1 cellular context compared by ENCODE assay signal in genomic region chr1:206672844-206673758, GRCh38.
TF ChIP-seq lines count a peak whose summit lies in the region.

No MANE protein-coding gene starts in this region.

TF ChIP-seq in K562, 482 proteins besides CTCF, POLR2A, EP300 and RAD21 (continued from another document and continues in another):
- peak; percentile 41 for TF ChIP-seq NCOA4 (IDR thresholded peaks at IDR 0.05; ENCODE audit: partially characterized antibody)
- no peak for TF ChIP-seq HMG20B (CRISPR knock-in tag; IDR thresholded peaks at IDR 0.05)
- TF ChIP-seq NBN (IDR thresholded peaks at IDR 0.05; ENCODE audit: low read depth), result peak; percentile 98
- no peak for TF ChIP-seq ZNF584 (CRISPR knock-in tag; IDR thresholded peaks at IDR 0.05; ENCODE audit: low read depth)
- no peak for TF ChIP-seq E4F1 (CRISPR knock-in tag; IDR thresholded peaks at IDR 0.05; ENCODE audit: borderline replicate concordance)
- TF ChIP-seq ZNF3 (CRISPR knock-in tag; IDR thresholded peaks at IDR 0.05), result no peak
- TF ChIP-seq TCF15 (CRISPR knock-in tag; IDR thresholded peaks at IDR 0.05), result no peak
- peak; percentile 77 for TF ChIP-seq MYNN (IDR thresholded peaks at IDR 0.05)
- TF ChIP-seq MYNN (CRISPR knock-in tag; IDR thresholded peaks at IDR 0.05), result no peak
- peak; percentile 45; the same call in 1 of the 2 replicates for TF ChIP-seq RFX7 (CRISPR knock-in tag; IDR thresholded peaks at IDR 0.05)
- TF ChIP-seq ILF3 (IDR thresholded peaks at IDR 0.05; ENCODE audit: borderline replicate concordance), result peak; percentile 85; the same call in 1 of the 2 replicates
- TF ChIP-seq ELF1 (tag; IDR thresholded peaks at IDR 0.05), result peak; percentile 72
- TF ChIP-seq CHD1 (IDR thresholded peaks at IDR 0.05; ENCODE audit: low read length), result no peak
- peak; percentile 47; the same call in 1 of the 2 replicates for TF ChIP-seq NR2C1 (IDR thresholded peaks at IDR 0.05)
- TF ChIP-seq NR2C1 (tag; IDR thresholded peaks at IDR 0.05), result peak; percentile 70
- TF ChIP-seq TRIM25 (IDR thresholded peaks at IDR 0.05; ENCODE audit: borderline replicate concordance), result no peak
- no peak for TF ChIP-seq RBM34 (IDR thresholded peaks at IDR 0.05; ENCODE audit: borderline replicate concordance, insufficient read depth, low read length)
- TF ChIP-seq STAG1 (CRISPR knock-in tag; IDR thresholded peaks at IDR 0.05; ENCODE audit: borderline replicate concordance), result no peak
- TF ChIP-seq ZNF79 (CRISPR knock-in tag; IDR thresholded peaks at IDR 0.05; ENCODE audit: low read depth), result 0 out of 2 replicates have a peak, but pooled peaks have one; percentile 49
- TF ChIP-seq CBX8 (IDR thresholded peaks at IDR 0.05; ENCODE audit: borderline replicate concordance, extremely low read depth, low read depth, low read length, poor library complexity, severe bottlenecking), result no peak
- TF ChIP-seq GATA2 (CRISPR knock-in tag; IDR thresholded peaks at IDR 0.05), result peak; percentile 95
- no peak for TF ChIP-seq ZNF785 (CRISPR knock-in tag; IDR thresholded peaks at IDR 0.05)
- no peak for TF ChIP-seq ZNF134 (CRISPR knock-in tag; conservative IDR thresholded peaks at IDR 0.05)
- TF ChIP-seq TFAM (CRISPR knock-in tag; conservative IDR thresholded peaks at IDR 0.05), result no peak
- TF ChIP-seq ZNF23 (CRISPR knock-in tag; IDR thresholded peaks at IDR 0.05), result 0 out of 2 replicates have a peak, but pooled peaks have one; percentile 57
- TF ChIP-seq CTCFL (IDR thresholded peaks at IDR 0.05; ENCODE audit: borderline replicate concordance, insufficient read depth, low read depth, low read length, poor library complexity, severe bottlenecking), result peak; percentile 32
- TF ChIP-seq ATF3 (IDR thresholded peaks at IDR 0.05), result peak; percentile 36; the same call in 1 of the 2 replicates
- peak; percentile 43; the same call in 1 of the 2 replicates for TF ChIP-seq ATF3 (CRISPR knock-in tag; conservative IDR thresholded peaks at IDR 0.05)
- peak; percentile 87 for TF ChIP-seq BCOR (IDR thresholded peaks at IDR 0.05)
- TF ChIP-seq EHMT2 (IDR thresholded peaks at IDR 0.05), result peak; percentile 92
- no peak for TF ChIP-seq NFYB (IDR thresholded peaks at IDR 0.05; ENCODE audit: extremely low read depth, insufficient read length)
- no peak; the same call in 1 of the 2 replicates for TF ChIP-seq ARID4B (CRISPR knock-in tag; IDR thresholded peaks at IDR 0.05)
- peak; percentile 20; the same call in 1 of the 2 replicates for TF ChIP-seq XRCC5 (IDR thresholded peaks at IDR 0.05; ENCODE audit: low read depth, low read length)
- TF ChIP-seq ZNF212 (CRISPR knock-in tag; IDR thresholded peaks at IDR 0.05), result peak; percentile 13; the same call in 1 of the 2 replicates
- TF ChIP-seq CBX3 (IDR thresholded peaks at IDR 0.05; ENCODE audit: borderline replicate concordance in 1 of 2, low read length in 2 of 2), result peak in 1 of 2 experiments; percentile 89; a peak in 2 of 3 replicates
- no peak for TF ChIP-seq ZNF586 (CRISPR knock-in tag; conservative IDR thresholded peaks at IDR 0.05)
- TF ChIP-seq MBD2 (IDR thresholded peaks at IDR 0.05; ENCODE audit: borderline replicate concordance, low read depth), result peak; percentile 81
- TF ChIP-seq REST (CRISPR knock-in tag; IDR thresholded peaks at IDR 0.05; ENCODE audit: low read depth), result peak; percentile 76
- 0 out of 2 replicates have a peak, but pooled peaks have one; percentile 87 for TF ChIP-seq THRB (CRISPR knock-in tag; conservative IDR thresholded peaks at IDR 0.05)
- TF ChIP-seq MAX (CRISPR knock-in tag; IDR thresholded peaks at IDR 0.05), result 0 out of 2 replicates have a peak, but pooled peaks have one; percentile 54
- peak; percentile 7 to 75; a peak in 3 of 4 replicates for TF ChIP-seq MLLT1 (IDR thresholded peaks at IDR 0.05)
